In the genomic region with DNA sequence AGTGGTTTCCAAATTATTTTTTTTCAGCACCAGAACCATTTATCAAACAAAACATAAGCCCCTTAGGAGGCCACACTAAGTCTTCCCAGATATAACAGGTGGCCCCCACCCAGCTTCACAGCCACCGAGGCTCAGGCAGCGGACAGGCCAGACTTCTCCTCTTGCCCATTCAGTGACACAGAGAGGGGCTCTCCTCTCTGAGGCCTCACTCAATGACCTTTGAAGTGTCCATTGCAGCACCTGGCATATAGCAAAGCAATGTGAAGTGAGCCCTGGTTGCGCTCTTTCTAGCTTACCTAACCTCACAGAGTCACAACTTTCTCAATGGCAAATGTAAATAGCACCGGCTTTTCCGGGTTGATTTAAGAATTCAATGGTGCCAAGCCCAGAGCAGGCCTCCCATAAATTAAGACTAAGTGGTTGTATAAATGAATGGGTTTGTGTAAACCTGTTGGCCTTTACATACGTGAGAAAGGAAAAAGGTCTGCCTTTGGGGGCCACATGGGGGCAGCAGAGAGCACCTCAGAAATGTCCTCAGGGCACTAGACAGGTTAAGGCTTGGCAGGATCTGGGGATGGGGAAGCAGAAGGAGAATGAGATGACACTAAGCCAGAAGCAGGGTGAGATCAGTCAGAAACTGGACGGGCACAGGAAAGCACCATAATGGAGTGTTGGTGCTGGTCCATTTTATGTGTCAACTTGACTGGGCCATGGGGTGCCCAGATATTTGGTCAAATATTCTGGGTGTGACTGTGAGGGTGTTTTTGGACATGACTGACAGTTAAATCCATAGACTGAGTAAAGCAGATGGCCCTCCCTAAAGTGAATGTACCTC, we compare ENCODE assay signal across 7 cellular contexts. TPM values are rescaled to one million over a fixed set of nuclear protein-coding genes. Genes with fewer than 3 reads are reported as not detected.
DNase-seq lines count a peak whose midpoint lies in the region; ATAC-seq and TF ChIP-seq lines count a peak whose summit lies in the region.

No MANE protein-coding gene starts in this region.

- no peak overlapping the region for H3K23ac ChIP-seq in mesenchymal stem cell (ENCODE audit: low read length in 2 of 2)

- no peak overlapping the region for H3K18ac ChIP-seq in mesenchymal stem cell (ENCODE audit: low read depth in 1 of 2, low read length in 2 of 2)

- peak; percentile 77 for TF ChIP-seq CTCF in chondrocyte (IDR thresholded peaks at IDR 0.05)

- H3K9me3 Mint-ChIP-seq in chondrocyte (ENCODE audit: low read depth): peaks cover 5% of the 10 kb centered on the region

- H3K9ac ChIP-seq in mesenchymal stem cell (ENCODE audit: low read length): no peak overlapping the region

- no peaks in the 10 kb centered on the region for H3K36me3 ChIP-seq in mesenchymal stem cell (ENCODE audit: control insufficient read depth in 1 of 2, insufficient read depth in 2 of 2, low read depth in 1 of 2, low read length in 2 of 2)

- H2BK12ac ChIP-seq in mesenchymal stem cell (ENCODE audit: low read length in 2 of 2): no peak overlapping the region

- no peak overlapping the region for H4K8ac ChIP-seq in mesenchymal stem cell (ENCODE audit: low read length)

- no peak overlapping the region for H3K27ac ChIP-seq in mesenchymal stem cell (ENCODE audit: low read length, poor library complexity, severe bottlenecking)

- H3K9me3 ChIP-seq in mesenchymal stem cell (ENCODE audit: control insufficient read depth, low read length): peaks cover 4% of the 10 kb centered on the region

- no peak overlapping the region for H3K27ac Mint-ChIP-seq in chondrocyte (ENCODE audit: unreplicated experiment)

- H2BK120ac ChIP-seq in mesenchymal stem cell (ENCODE audit: low read depth, low read length): no peak overlapping the region

- peak; percentile 34 for DNase-seq in GDM1 (lab: John Stamatoyannopoulos, UW)
- DNase-seq in HS-5 (ENCODE audit: low read depth): peak; percentile 5
- DNase-seq in RPMI8226: peak; percentile 65
- DNase-seq in chondrocyte (ENCODE audit: low spot score): no peak
- peak; percentile 36 for DNase-seq in mesenchymal stem cell

- no peak for ATAC-seq in GM18502 (IDR thresholded peaks at IDR 0.05; ENCODE audit: poor library complexity, unreplicated experiment)
- ATAC-seq in HG03460 (IDR thresholded peaks at IDR 0.05; ENCODE audit: unreplicated experiment): no peak

- peak overlapping the region; percentile 19 for H2AFZ ChIP-seq in mesenchymal stem cell (ENCODE audit: low read depth, low read length)

- H3K79me1 ChIP-seq in mesenchymal stem cell (replicated peaks; ENCODE audit: low read length, poor library complexity, severe bottlenecking): no peaks in the 10 kb centered on the region

- WGBS in mesenchymal stem cell: 71% methylated on average over 7 of the region's 7 CpGs

- no peaks in the 10 kb centered on the region for H3K4me1 ChIP-seq in mesenchymal stem cell (ENCODE audit: control insufficient read depth, insufficient read depth, low read depth, low read length)

- no peak overlapping the region for H2AK5ac ChIP-seq in mesenchymal stem cell (ENCODE audit: low read length, severe bottlenecking)

- no peak overlapping the region for H2BK15ac ChIP-seq in mesenchymal stem cell (ENCODE audit: low read depth, poor library complexity, severe bottlenecking)

- no peaks in the 10 kb centered on the region for H3K4me1 Mint-ChIP-seq in chondrocyte (ENCODE audit: low read depth)

- no peak overlapping the region for H3K4ac ChIP-seq in mesenchymal stem cell (ENCODE audit: low read depth in 1 of 2, low read length in 2 of 2)

- no peak overlapping the region for H3K14ac ChIP-seq in mesenchymal stem cell (ENCODE audit: low read length in 2 of 2)

- H4K91ac ChIP-seq in mesenchymal stem cell (ENCODE audit: low read length): no peak overlapping the region

- H3K4me3 Mint-ChIP-seq in chondrocyte (ENCODE audit: unreplicated experiment): no peak overlapping the region

- no peak overlapping the region for H3K4me2 ChIP-seq in mesenchymal stem cell (ENCODE audit: low read length, poor library complexity, severe bottlenecking)

- H3K4me3 ChIP-seq in mesenchymal stem cell (ENCODE audit: insufficient read depth in 1 of 2, low read depth in 1 of 2, low read length in 2 of 2): no peak overlapping the region

- H3K27me3 ChIP-seq in mesenchymal stem cell (ENCODE audit: control insufficient read depth in 1 of 2, insufficient read depth in 1 of 2, low read length in 2 of 2): peaks cover 37 to 65% of the 10 kb centered on the region in 2 experiments

- no peak overlapping the region for H2BK5ac ChIP-seq in mesenchymal stem cell (ENCODE audit: low read depth, low read length, poor library complexity, severe bottlenecking)

- H3K36me3 Mint-ChIP-seq in chondrocyte (ENCODE audit: low read depth): no peaks in the 10 kb centered on the region

- H3K27me3 Mint-ChIP-seq in chondrocyte (ENCODE audit: low read depth): peaks cover 38% of the 10 kb centered on the region

RNA-seq across cellular contexts. Expression of a gene that starts 59.1 kb away (rescaled TPM):
- not detected in 3 replicates for total RNA-seq in chondrocyte
- polyA plus RNA-seq in mesenchymal stem cell (2013, experiment 1 of 2): 0.03 TPM
- not detected for polyA plus RNA-seq in mesenchymal stem cell (2013, experiment 2 of 2)
